In genomic region chr15:73293773-73294172, GRCh38 we compare ENCODE assay signal across 1 cellular context.
TF ChIP-seq lines count a peak whose summit lies in the region.

No MANE protein-coding gene starts in this region.

TF ChIP-seq in HepG2, 621 proteins besides CTCF, POLR2A, EP300 and RAD21 (continued from another document):
- peak; percentile 68 for TF ChIP-seq FOXP4 (CRISPR knock-in tag; IDR thresholded peaks at IDR 0.05)
- TF ChIP-seq NR2F1 (CRISPR knock-in tag; IDR thresholded peaks at IDR 0.05): peak in 1 of 2 experiments; percentile 40; a peak in 1 of 4 replicates
- TF ChIP-seq YEATS4 (CRISPR knock-in tag; IDR thresholded peaks at IDR 0.05; ENCODE audit: borderline replicate concordance): 0 out of 2 replicates have a peak, but pooled peaks have one; percentile 34
- TF ChIP-seq SOX5 (CRISPR knock-in tag; IDR thresholded peaks at IDR 0.05; ENCODE audit: borderline replicate concordance): peak; percentile 51; the same call in 1 of the 2 replicates
- peak; percentile 64; the same call in 1 of the 2 replicates for TF ChIP-seq NCOR1 (IDR thresholded peaks at IDR 0.05; ENCODE audit: borderline replicate concordance, low read length)
- no peak for TF ChIP-seq HDAC6 (IDR thresholded peaks at IDR 0.05; ENCODE audit: low read depth, low read length)
- peak; percentile 42; the same call in 1 of the 2 replicates for TF ChIP-seq RCOR2 (CRISPR knock-in tag; IDR thresholded peaks at IDR 0.05)
- peak; percentile 65; the same call in 1 of the 2 replicates for TF ChIP-seq HDAC2 (CRISPR knock-in tag; IDR thresholded peaks at IDR 0.05)
- peak; percentile 49; the same call in 1 of the 2 replicates for TF ChIP-seq MED1 (CRISPR knock-in tag; IDR thresholded peaks at IDR 0.05)
- TF ChIP-seq ZGPAT (CRISPR knock-in tag; IDR thresholded peaks at IDR 0.05): peak; percentile 42; the same call in 1 of the 2 replicates
- peak; percentile 45; the same call in 1 of the 2 replicates for TF ChIP-seq GATAD1 (CRISPR knock-in tag; IDR thresholded peaks at IDR 0.05)
- TF ChIP-seq NFE2L2 (IDR thresholded peaks at IDR 0.05; ENCODE audit: low read length): no peak
- TF ChIP-seq FOXA3 (CRISPR knock-in tag; IDR thresholded peaks at IDR 0.05): peak; percentile 76
- TF ChIP-seq FOXM1 (CRISPR knock-in tag; IDR thresholded peaks at IDR 0.05): no peak
- TF ChIP-seq KDM6A (CRISPR knock-in tag; IDR thresholded peaks at IDR 0.05; ENCODE audit: low read depth): peak; percentile 87
- TF ChIP-seq RARA (CRISPR knock-in tag; IDR thresholded peaks at IDR 0.05): peak; percentile 67
- peak; percentile 88 for TF ChIP-seq ZNF644 (CRISPR knock-in tag; IDR thresholded peaks at IDR 0.05; ENCODE audit: low read depth)
- no peak for TF ChIP-seq YY1 (IDR thresholded peaks at IDR 0.05; ENCODE audit: insufficient read depth, insufficient replicate concordance, low read depth, low read length)
- TF ChIP-seq HMG20A (CRISPR knock-in tag; IDR thresholded peaks at IDR 0.05; ENCODE audit: borderline replicate concordance): peak; percentile 55; the same call in 1 of the 2 replicates
- TF ChIP-seq NR2F6 (IDR thresholded peaks at IDR 0.05): peak; percentile 13; the same call in 1 of the 2 replicates
- TF ChIP-seq NR2F6 (CRISPR knock-in tag; IDR thresholded peaks at IDR 0.05): no peak
- no peak for TF ChIP-seq NCOA1 (CRISPR knock-in tag; IDR thresholded peaks at IDR 0.05)
- TF ChIP-seq RBM22 (optimal IDR thresholded peaks at IDR 0.05; ENCODE audit: low read length): no peak
- TF ChIP-seq RORA (CRISPR knock-in tag; IDR thresholded peaks at IDR 0.05): no peak
- peak; percentile 53; the same call in 1 of the 2 replicates for TF ChIP-seq DPF2 (CRISPR knock-in tag; IDR thresholded peaks at IDR 0.05; ENCODE audit: borderline replicate concordance, low read depth)
- TF ChIP-seq STAT6 (CRISPR knock-in tag; IDR thresholded peaks at IDR 0.05; ENCODE audit: borderline replicate concordance): no peak
- no peak for TF ChIP-seq ZBTB39 (CRISPR knock-in tag; IDR thresholded peaks at IDR 0.05)
- no peak for TF ChIP-seq ZNF557 (CRISPR knock-in tag; IDR thresholded peaks at IDR 0.05)
- no peak for TF ChIP-seq SOX6 (IDR thresholded peaks at IDR 0.05)
- TF ChIP-seq SOX6 (CRISPR knock-in tag; IDR thresholded peaks at IDR 0.05): peak; percentile 48
- peak; percentile 31; the same call in 1 of the 2 replicates for TF ChIP-seq KAT8 (CRISPR knock-in tag; IDR thresholded peaks at IDR 0.05)
- TF ChIP-seq ZNF574 (CRISPR knock-in tag; IDR thresholded peaks at IDR 0.05): 0 out of 2 replicates have a peak, but pooled peaks have one; percentile 17
- no peak for TF ChIP-seq MTA3 (CRISPR knock-in tag; IDR thresholded peaks at IDR 0.05)
- no peak for TF ChIP-seq MNT (IDR thresholded peaks at IDR 0.05)
- peak; percentile 27; the same call in 1 of the 2 replicates for TF ChIP-seq CREM (IDR thresholded peaks at IDR 0.05)
- no peak for TF ChIP-seq CREM (CRISPR knock-in tag; IDR thresholded peaks at IDR 0.05)
- peak; percentile 53; the same call in 1 of the 2 replicates for TF ChIP-seq TCF7 (IDR thresholded peaks at IDR 0.05; ENCODE audit: low read depth)
- TF ChIP-seq SAP130 (CRISPR knock-in tag; IDR thresholded peaks at IDR 0.05; ENCODE audit: low read depth): peak; percentile 42; the same call in 1 of the 2 replicates
- TF ChIP-seq ZNF329 (CRISPR knock-in tag; IDR thresholded peaks at IDR 0.05; ENCODE audit: low read depth): no peak
- 0 out of 2 replicates have a peak, but pooled peaks have one; percentile 23 for TF ChIP-seq ERF (CRISPR knock-in tag; IDR thresholded peaks at IDR 0.05)
- TF ChIP-seq ZNF614 (CRISPR knock-in tag; IDR thresholded peaks at IDR 0.05; ENCODE audit: borderline replicate concordance): no peak
- no peak for TF ChIP-seq MIER2 (CRISPR knock-in tag; IDR thresholded peaks at IDR 0.05)
- TF ChIP-seq DMAP1 (CRISPR knock-in tag; IDR thresholded peaks at IDR 0.05): 0 out of 2 replicates have a peak, but pooled peaks have one; percentile 25
- TF ChIP-seq ZNF264 (CRISPR knock-in tag; IDR thresholded peaks at IDR 0.05): peak; percentile 56; the same call in 1 of the 2 replicates
- peak; percentile 21; the same call in 1 of the 2 replicates for TF ChIP-seq THAP11 (CRISPR knock-in tag; IDR thresholded peaks at IDR 0.05)
